1 cellular context compared by ENCODE assay signal in genomic region chr11:65899356-65900124, GRCh38.
TF ChIP-seq lines count a peak whose summit lies in the region.

No MANE protein-coding gene starts in this region.

TF ChIP-seq in IMR-90, 13 proteins besides CTCF, POLR2A, EP300 and RAD21:
- no peak for TF ChIP-seq ELK1 (IDR thresholded peaks at IDR 0.05; ENCODE audit: borderline replicate concordance, low read depth, low read length)
- TF ChIP-seq BHLHE40 (IDR thresholded peaks at IDR 0.05; ENCODE audit: low read depth, low read length), result peak; percentile 95
- peak; percentile 97 for TF ChIP-seq NFE2L2 (IDR thresholded peaks at IDR 0.05; ENCODE audit: low read depth, low read length)
- TF ChIP-seq FOS (IDR thresholded peaks at IDR 0.05; ENCODE audit: low read depth, low read length), result peak; percentile 80
- TF ChIP-seq CHD1 (IDR thresholded peaks at IDR 0.05; ENCODE audit: low read depth, low read length), result no peak; the same call in none of the 2 replicates
- no peak for TF ChIP-seq CEBPB (IDR thresholded peaks at IDR 0.05; ENCODE audit: low read depth, low read length)
- peak; percentile 49; the same call in 1 of the 2 replicates for TF ChIP-seq MAFK (IDR thresholded peaks at IDR 0.05; ENCODE audit: low read depth, low read length)
- TF ChIP-seq MAZ (IDR thresholded peaks at IDR 0.05; ENCODE audit: borderline replicate concordance, low read depth, low read length), result peak; percentile 86; the same call in 1 of the 2 replicates
- no peak for TF ChIP-seq SMC3 (IDR thresholded peaks at IDR 0.05; ENCODE audit: low read depth, low read length)
- TF ChIP-seq, protein P1, sequence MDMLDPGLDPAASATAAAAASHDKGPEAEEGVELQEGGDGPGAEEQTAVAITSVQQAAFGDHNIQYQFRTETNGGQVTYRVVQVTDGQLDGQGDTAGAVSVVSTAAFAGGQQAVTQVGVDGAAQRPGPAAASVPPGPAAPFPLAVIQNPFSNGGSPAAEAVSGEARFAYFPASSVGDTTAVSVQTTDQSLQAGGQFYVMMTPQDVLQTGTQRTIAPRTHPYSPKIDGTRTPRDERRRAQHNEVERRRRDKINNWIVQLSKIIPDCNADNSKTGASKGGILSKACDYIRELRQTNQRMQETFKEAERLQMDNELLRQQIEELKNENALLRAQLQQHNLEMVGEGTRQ (IDR thresholded peaks at IDR 0.05; ENCODE audit: low read depth, low read length), result peak; percentile 62
- TF ChIP-seq MXI1 (IDR thresholded peaks at IDR 0.05; ENCODE audit: borderline replicate concordance, low read depth, low read length), result peak; percentile 94; the same call in 1 of the 2 replicates
